In the genomic region with DNA sequence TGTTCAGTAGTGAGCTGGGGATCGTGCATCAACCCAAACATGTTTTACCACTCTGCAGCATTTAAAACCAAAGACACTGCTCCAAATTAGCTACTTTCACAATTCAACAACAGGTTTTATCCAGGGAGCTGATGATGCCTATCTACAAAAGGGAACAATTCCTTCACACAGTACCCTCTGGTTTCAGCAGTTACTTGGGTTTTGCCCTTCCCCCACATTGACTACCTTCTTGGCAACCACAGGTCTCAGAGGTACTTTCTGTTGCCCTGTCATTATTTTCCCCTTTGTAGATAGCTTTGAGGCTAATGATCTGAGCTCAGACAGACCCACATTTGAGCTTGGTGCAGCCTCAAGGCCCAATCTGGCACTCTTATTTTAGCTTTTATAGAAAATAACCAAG, we compare ENCODE assay signal across 36 cellular contexts.
DNase-seq lines count a peak whose midpoint lies in the region; ATAC-seq, FAIRE-seq and TF ChIP-seq lines count a peak whose summit lies in the region.
"Had no signal": no experiment of that assay in that cellular context is flagged by ENCODE, and none has a peak within 500 bp of the region (broad histone marks: within the 10 kb centered on the region; RNA-seq: fewer than 3 reads in every experiment).

No MANE protein-coding gene starts in this region.

- H3K4me3 ChIP-seq in GM12878 (no peak overlapping the region), uterus (no peak overlapping the region)
- H3K4me3 ChIP-seq: cardiac muscle cell, colonic mucosa, ovary, skin epidermis, thoracic aorta had no signal

- no peak overlapping the region for H2AFZ ChIP-seq in GM12878 (ENCODE audit: control insufficient read depth, low read depth, low read length)

- BruUV-seq in GM12878 (replicated peaks; lab: Mats Ljungman, UMichigan): no TSS peak

- no peaks in the 10 kb centered on the region for H3K9me3 ChIP-seq in GM12878 (replicated peaks; ENCODE audit: control insufficient read depth, insufficient read depth, low read length)
- no peaks in the 10 kb centered on the region for H3K9me3 ChIP-seq in uterus
- H3K9me3 ChIP-seq: colonic mucosa, ovary, thoracic aorta had no signal

- no peaks in the 10 kb centered on the region for H3K27me3 ChIP-seq in GM12878 (replicated peaks in 1 of 2; ENCODE audit: control insufficient read depth in 2 of 2, insufficient read depth in 2 of 2, low read length in 1 of 2)
- H3K27me3 ChIP-seq in uterus: no peaks in the 10 kb centered on the region
- H3K27me3 ChIP-seq: cardiac muscle cell, colonic mucosa, ovary had no signal

- no peaks in the 10 kb centered on the region for H3K9me3 Mint-ChIP-seq in activated T-cell treated with anti-CD3 and anti-CD28 coated beads, Interleukin-2, amount 50 U/mL, for 72 hours
- H3K9me3 Mint-ChIP-seq: activated B cell treated with CpG ODN at 0.5 μM for 24 hours; activated naive CD8-positive, alpha-beta T cell treated with anti-CD3 and anti-CD28 coated beads, Interleukin-2, amount 50 U/mL, for 24 hours; activated T-cell treated with anti-CD3 and anti-CD28 coated beads, Interleukin-2, amount 50 U/mL, for 4 hours; CD4-positive, alpha-beta T cell; IgD-negative memory B cell; immature natural killer cell; T-helper 1 cell treated with Interleukin-12 subunit alpha and Interleukin-12 subunit beta and Interleukin-4 antibody, amounts not matched to agents 30 μg/mL and 1 μg/mL, for 36 hours had no signal

- SMC1A ChIA-PET in GM12878 (lab: Charles Lee; ENCODE audit: uncharacterized antibody, unreplicated experiment): interaction anchor here (0.5 to 2.8 kb wide), 21 partner anchors 8 to 656 kb away, joined by 3 to 26 read pairs (median 4); partner anchors contain the start of gene WDR41

- WGBS in GM12878 (ENCODE audit: insufficient coverage, insufficient replicate concordance, low lambda C conversion rate, missing lambda C conversion rate): 8% methylated on average over 1 of the region's 1 CpG

- no peak overlapping the region for H3K4me3 Mint-ChIP-seq in activated T-cell treated with anti-CD3 and anti-CD28 coated beads, Interleukin-2, amount 50 U/mL, for 72 hours
- H3K4me3 Mint-ChIP-seq: activated B cell treated with CpG ODN at 0.5 μM for 24 hours; activated naive CD8-positive, alpha-beta T cell treated with anti-CD3 and anti-CD28 coated beads, Interleukin-2, amount 50 U/mL, for 24 hours; activated T-cell treated with anti-CD3 and anti-CD28 coated beads, Interleukin-2, amount 50 U/mL, for 4 hours; CD4-positive, alpha-beta T cell; IgD-negative memory B cell; immature natural killer cell; T-helper 1 cell treated with Interleukin-12 subunit alpha and Interleukin-12 subunit beta and Interleukin-4 antibody, amounts not matched to agents 30 μg/mL and 1 μg/mL, for 36 hours had no signal

- TF ChIP-seq CTCF in GM12878 (IDR thresholded peaks at IDR 0.05 in 2 of 3, conservative IDR thresholded peaks at IDR 0.05 in 1 of 3; ENCODE audit: control insufficient read depth in 2 of 3, extremely low read depth in 1 of 3, insufficient read depth in 1 of 3, low read depth in 3 of 3, low read length in 3 of 3) (no peak), uterus (IDR thresholded peaks at IDR 0.05) (no peak)

- no peaks in the 10 kb centered on the region for H3K79me2 ChIP-seq in GM12878 (ENCODE audit: control insufficient read depth, insufficient read depth, low read length)

- peak in 1 of 2 experiments; percentile 31; a peak in 1 of 4 replicates for TF ChIP-seq EP300 in GM12878 (IDR thresholded peaks at IDR 0.05; ENCODE audit: borderline replicate concordance in 1 of 2, control insufficient read depth in 1 of 2, low read depth in 2 of 2, low read length in 2 of 2)

- CTCF ChIA-PET in GM12878 (lab: Yijun Ruan, JAX): interaction anchor here (0.9 to 1.6 kb wide), 8 partner anchors 10 to 253 kb away, joined by 3 to 9 read pairs (median 5); partner anchors contain the start of gene WDR41

- TF ChIP-seq POLR2A in GM12878 (IDR thresholded peaks at IDR 0.05; ENCODE audit: low read depth, low read length): no peak
- TF ChIP-seq POLR2A in uterus (IDR thresholded peaks at IDR 0.05): no peak

- no peak for DNase-seq in activated T-cell treated with anti-CD3 and anti-CD28 coated beads, Interleukin-2, amount 50 U/mL, for 72 hours
- no peak for DNase-seq in activated T-cell treated with anti-CD3 and anti-CD28 coated beads for 4 hours
- peak; percentile 60 for DNase-seq in GM12878 (ENCODE audit: low read depth, low spot score)
- no peak for DNase-seq in HPDE6-E6E7 (ENCODE audit: extremely low spot score)
- DNase-seq in Ammon's horn (ENCODE audit: low spot score): no peak
- DNase-seq in uterus: no peak
- DNase-seq in NOMO-1 (lab: John Stamatoyannopoulos, UW; ENCODE audit: unreplicated experiment in 2 of 2): no peak
- DNase-seq: activated B cell treated with CpG ODN at 0.5 μM for 24 hours; activated CD4-positive, alpha-beta T cell treated with anti-CD3 and anti-CD28 coated beads, Interleukin-2, amount 50 U/mL, for 1 hour; activated naive CD8-positive, alpha-beta T cell treated with anti-CD3 and anti-CD28 coated beads, Interleukin-2, amount 50 U/mL, for 24 hours; activated T-cell treated with anti-CD3 and anti-CD28 coated beads, Interleukin-2, amount 50 U/mL, for 4 hours; CD4-positive, alpha-beta T cell; colonic mucosa; effector CD4-positive, alpha-beta T cell; EL; H7; hypothalamus; immature natural killer cell; left colon; mammary epithelial cell; NCI-H1048; NCI-H187; NCI-H526; ovary; stimulated activated naive CD4-positive, alpha-beta T cell treated with Interleukin-2 at 50 U/mL for 16 hours had no signal

- H3K27ac ChIP-seq in GM12878 (ENCODE audit: control insufficient read depth, insufficient read depth): no peak overlapping the region
- no peak overlapping the region for H3K27ac ChIP-seq in uterus
- H3K27ac ChIP-seq: cardiac muscle cell, colonic mucosa, ovary, skin epidermis, thoracic aorta had no signal

- POLR2A ChIA-PET in GM12878 (lab: Charles Lee): interaction anchor here (0.5 to 1.4 kb wide), 4 partner anchors 10 to 39 kb away, joined by 3 to 6 read pairs (median 3); no protein-coding TSS in a partner anchor

- H3K36me3 ChIP-seq in GM12878 (ENCODE audit: control insufficient read depth in 2 of 2, insufficient read depth in 2 of 2, low read length in 1 of 2) (no peaks in the 10 kb centered on the region), uterus (no peaks in the 10 kb centered on the region)
- H3K36me3 ChIP-seq: cardiac muscle cell, colonic mucosa, ovary, thoracic aorta had no signal

- peak overlapping the region; percentile 27; the same call in 1 of the 2 replicates for H3K4me2 ChIP-seq in GM12878 (ENCODE audit: control insufficient read depth, insufficient read depth)

- H3K36me3 Mint-ChIP-seq in activated T-cell treated with anti-CD3 and anti-CD28 coated beads, Interleukin-2, amount 50 U/mL, for 72 hours (ENCODE audit: insufficient read depth in 2 of 2): no peaks in the 10 kb centered on the region
- H3K36me3 Mint-ChIP-seq: IgD-negative memory B cell, immature natural killer cell had no signal

- in situ Hi-C loops in GM12878 (cut with MboI): no loop called here

- FAIRE-seq in GM12878 (lab: Jason Lieb, UNC): peak; percentile 56
- FAIRE-seq: A204.1, astrocyte, urothelium cell line had no signal

- peaks cover 16% of the 10 kb centered on the region for H3K4me1 Mint-ChIP-seq in activated T-cell treated with anti-CD3 and anti-CD28 coated beads, Interleukin-2, amount 50 U/mL, for 72 hours (ENCODE audit: low read depth)
- H3K4me1 Mint-ChIP-seq: activated B cell treated with CpG ODN at 0.5 μM for 24 hours, IgD-negative memory B cell, immature natural killer cell had no signal

- RAD21 ChIA-PET in GM12878 (lab: Charles Lee; ENCODE audit: unreplicated experiment): interaction anchor here (0.7 to 2.7 kb wide), 18 partner anchors 12 to 235 kb away, joined by 3 to 29 read pairs (median 3); partner anchors contain the start of gene WDR41

- H4K20me1 ChIP-seq in GM12878 (ENCODE audit: control insufficient read depth, insufficient read depth): no peaks in the 10 kb centered on the region

- H3K27ac Mint-ChIP-seq in activated T-cell treated with anti-CD3 and anti-CD28 coated beads, Interleukin-2, amount 50 U/mL, for 72 hours: no peak overlapping the region
- H3K27ac Mint-ChIP-seq: activated B cell treated with CpG ODN at 0.5 μM for 24 hours; activated naive CD8-positive, alpha-beta T cell treated with anti-CD3 and anti-CD28 coated beads, Interleukin-2, amount 50 U/mL, for 24 hours; CD4-positive, alpha-beta T cell; IgD-negative memory B cell; immature natural killer cell; T-helper 1 cell treated with Interleukin-12 subunit alpha and Interleukin-12 subunit beta and Interleukin-4 antibody, amounts not matched to agents 30 μg/mL and 1 μg/mL, for 36 hours had no signal

- H3K27me3 Mint-ChIP-seq in activated T-cell treated with anti-CD3 and anti-CD28 coated beads, Interleukin-2, amount 50 U/mL, for 72 hours (ENCODE audit: low read depth): peaks cover 2% of the 10 kb centered on the region
- H3K27me3 Mint-ChIP-seq: activated B cell treated with CpG ODN at 0.5 μM for 24 hours; CD4-positive, alpha-beta T cell; IgD-negative memory B cell had no signal

- ATAC-seq in activated T-cell treated with anti-CD3 and anti-CD28 coated beads, Interleukin-2, amount 50 U/mL, for 72 hours (replicated peaks in 1 of 2): peak; percentile 47 to 53
- ATAC-seq in HG03108 (IDR thresholded peaks at IDR 0.05; ENCODE audit: unreplicated experiment) (peak; percentile 58), GM12878 (peak; percentile 95)
- ATAC-seq: activated naive CD8-positive, alpha-beta T cell treated with anti-CD3 and anti-CD28 coated beads, Interleukin-2, amount 50 U/mL, for 24 hours; activated T-cell treated with anti-CD3 and anti-CD28 coated beads, Interleukin-2, amount 50 U/mL, for 4 hours; left colon; Right ventricle myocardium inferior; SK-N-SH treated with all-trans-retinoic acid at 6 μM for 48 hours had no signal

- intact Hi-C loops in GM12878 (cut with micrococcal nuclease; ENCODE audit: unreplicated experiment) (no loop called here), uterus (cut with DNase I; ENCODE audit: low total_unique reads) (no loop called here)

- no peak for TF ChIP-seq RAD21 in GM12878 (IDR thresholded peaks at IDR 0.05; ENCODE audit: insufficient read depth, low read depth, low read length)

- H3K4me1 ChIP-seq in GM12878 (ENCODE audit: control insufficient read depth, insufficient read depth, low read length): no peaks in the 10 kb centered on the region
- H3K4me1 ChIP-seq in uterus: no peaks in the 10 kb centered on the region
- H3K4me1 ChIP-seq: colonic mucosa had no signal

- H3K9ac ChIP-seq in GM12878 (ENCODE audit: control insufficient read depth, insufficient read depth, low read length): no peak overlapping the region

TF ChIP-seq in GM12878, 131 proteins besides CTCF, POLR2A, EP300 and RAD21 (continues in another document):
- TF ChIP-seq ZSCAN29 (IDR thresholded peaks at IDR 0.05): no peak
- TF ChIP-seq, protein P1, sequence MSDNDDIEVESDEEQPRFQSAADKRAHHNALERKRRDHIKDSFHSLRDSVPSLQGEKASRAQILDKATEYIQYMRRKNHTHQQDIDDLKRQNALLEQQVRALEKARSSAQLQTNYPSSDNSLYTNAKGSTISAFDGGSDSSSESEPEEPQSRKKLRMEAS (IDR thresholded peaks at IDR 0.05; ENCODE audit: low read depth, low read length): no peak
- no peak for TF ChIP-seq RB1 (IDR thresholded peaks at IDR 0.05; ENCODE audit: borderline replicate concordance)
- peak; percentile 82 to 84 for TF ChIP-seq IKZF2 (IDR thresholded peaks at IDR 0.05)
- no peak for TF ChIP-seq SIX5 (IDR thresholded peaks at IDR 0.05; ENCODE audit: low read depth, low read length, severe bottlenecking)
